Comparison of ENCODE assay signal across 1 cellular context in genomic region chr4:38005637-38006036, GRCh38.
TF ChIP-seq lines count a peak whose summit lies in the region.

No MANE protein-coding gene starts in this region.

TF ChIP-seq in WTC11, 78 proteins besides CTCF, POLR2A, EP300 and RAD21 (continued from another document):
- no peak for TF ChIP-seq AFF4 (CRISPR knock-in tag; IDR thresholded peaks at IDR 0.05; ENCODE audit: borderline replicate concordance)
- no peak for TF ChIP-seq TEAD1 (CRISPR knock-in tag; IDR thresholded peaks at IDR 0.05)
- no peak for TF ChIP-seq RELA (CRISPR knock-in tag; IDR thresholded peaks at IDR 0.05; ENCODE audit: borderline replicate concordance)
- no peak for TF ChIP-seq FOXP4 (CRISPR knock-in tag; IDR thresholded peaks at IDR 0.05)
- no peak for TF ChIP-seq ZNF232 (CRISPR knock-in tag; IDR thresholded peaks at IDR 0.05)
- TF ChIP-seq ZNF671 (CRISPR knock-in tag; IDR thresholded peaks at IDR 0.05): no peak
- no peak for TF ChIP-seq CBFB (CRISPR knock-in tag; IDR thresholded peaks at IDR 0.05; ENCODE audit: low read depth)
- no peak for TF ChIP-seq EMX1 (CRISPR knock-in tag; IDR thresholded peaks at IDR 0.05)
- TF ChIP-seq ARID4B (CRISPR knock-in tag; IDR thresholded peaks at IDR 0.05; ENCODE audit: borderline replicate concordance): no peak
- no peak for TF ChIP-seq FOXJ3 (CRISPR knock-in tag; IDR thresholded peaks at IDR 0.05; ENCODE audit: borderline replicate concordance)
- TF ChIP-seq, protein P1, sequence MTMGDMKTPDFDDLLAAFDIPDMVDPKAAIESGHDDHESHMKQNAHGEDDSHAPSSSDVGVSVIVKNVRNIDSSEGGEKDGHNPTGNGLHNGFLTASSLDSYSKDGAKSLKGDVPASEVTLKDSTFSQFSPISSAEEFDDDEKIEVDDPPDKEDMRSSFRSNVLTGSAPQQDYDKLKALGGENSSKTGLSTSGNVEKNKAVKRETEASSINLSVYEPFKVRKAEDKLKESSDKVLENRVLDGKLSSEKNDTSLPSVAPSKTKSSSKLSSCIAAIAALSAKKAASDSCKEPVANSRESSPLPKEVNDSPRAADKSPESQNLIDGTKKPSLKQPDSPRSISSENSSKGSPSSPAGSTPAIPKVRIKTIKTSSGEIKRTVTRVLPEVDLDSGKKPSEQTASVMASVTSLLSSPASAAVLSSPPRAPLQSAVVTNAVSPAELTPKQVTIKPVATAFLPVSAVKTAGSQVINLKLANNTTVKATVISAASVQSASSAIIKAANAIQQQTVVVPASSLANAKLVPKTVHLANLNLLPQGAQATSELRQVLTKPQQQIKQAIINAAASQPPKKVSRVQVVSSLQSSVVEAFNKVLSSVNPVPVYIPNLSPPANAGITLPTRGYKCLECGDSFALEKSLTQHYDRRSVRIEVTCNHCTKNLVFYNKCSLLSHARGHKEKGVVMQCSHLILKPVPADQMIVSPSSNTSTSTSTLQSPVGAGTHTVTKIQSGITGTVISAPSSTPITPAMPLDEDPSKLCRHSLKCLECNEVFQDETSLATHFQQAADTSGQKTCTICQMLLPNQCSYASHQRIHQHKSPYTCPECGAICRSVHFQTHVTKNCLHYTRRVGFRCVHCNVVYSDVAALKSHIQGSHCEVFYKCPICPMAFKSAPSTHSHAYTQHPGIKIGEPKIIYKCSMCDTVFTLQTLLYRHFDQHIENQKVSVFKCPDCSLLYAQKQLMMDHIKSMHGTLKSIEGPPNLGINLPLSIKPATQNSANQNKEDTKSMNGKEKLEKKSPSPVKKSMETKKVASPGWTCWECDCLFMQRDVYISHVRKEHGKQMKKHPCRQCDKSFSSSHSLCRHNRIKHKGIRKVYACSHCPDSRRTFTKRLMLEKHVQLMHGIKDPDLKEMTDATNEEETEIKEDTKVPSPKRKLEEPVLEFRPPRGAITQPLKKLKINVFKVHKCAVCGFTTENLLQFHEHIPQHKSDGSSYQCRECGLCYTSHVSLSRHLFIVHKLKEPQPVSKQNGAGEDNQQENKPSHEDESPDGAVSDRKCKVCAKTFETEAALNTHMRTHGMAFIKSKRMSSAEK (CRISPR knock-in tag; IDR thresholded peaks at IDR 0.05; ENCODE audit: borderline replicate concordance): no peak
- TF ChIP-seq RORB (CRISPR knock-in tag; IDR thresholded peaks at IDR 0.05): no peak
